11 cellular contexts compared by ENCODE assay signal in the genomic region with DNA sequence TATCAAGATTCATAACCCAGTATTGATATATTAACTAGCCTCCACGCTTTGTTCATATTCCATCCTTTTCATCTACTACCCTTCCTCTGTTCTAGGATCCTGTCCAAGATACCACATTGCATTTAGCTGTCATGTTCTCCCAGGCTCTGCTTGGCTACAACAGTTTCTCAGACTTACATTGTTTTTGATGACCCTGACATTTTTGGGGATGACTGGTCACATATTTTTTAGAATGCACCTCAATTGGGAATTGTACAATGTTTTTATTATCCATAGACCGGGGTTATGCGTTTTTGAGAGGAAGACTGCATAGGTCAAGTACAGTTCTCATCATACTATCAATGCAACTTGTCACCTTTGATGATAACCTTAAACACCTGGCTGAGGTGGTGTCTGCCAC.
"Had no signal": no experiment of that assay in that cellular context is flagged by ENCODE, and none has a peak within 500 bp of the region (broad histone marks: within the 10 kb centered on the region; RNA-seq: fewer than 3 reads in every experiment).

No MANE protein-coding gene starts in this region.

- H3K4me3 ChIP-seq: GM23248, GM23338, HAP-1 had no signal

- FAIRE-seq: H1, H54 had no signal

- H3K27ac Mint-ChIP-seq: GM23338, H9, HFFc6 had no signal

- H3K4me2 ChIP-seq: GM23338 had no signal

- ATAC-seq: GM23338, HCT116 had no signal

- H3K4me3 Mint-ChIP-seq: GM23338, H9, HFFc6 had no signal

- H3K27ac ChIP-seq: GM23248 had no signal

- H2AFZ ChIP-seq: GM23248, GM23338 had no signal

- H3K4me1 Mint-ChIP-seq: GM23338, H9 had no signal

- H3K9me3 ChIP-seq: HAP-1 had no signal

- H3K9ac ChIP-seq: GM23248 had no signal

- H3K4me1 ChIP-seq: HAP-1 had no signal

- H3K9me3 Mint-ChIP-seq: GM23338 had no signal

- H3K36me3 ChIP-seq: HAP-1 had no signal

- DNase-seq: GM23248, GOT3, H7, H9, HCEC 1CT, HFFc6 had no signal
